8 cellular contexts compared by ENCODE assay signal in genomic region chr20:50464026-50464724, GRCh38. TPM values are rescaled to one million over a fixed set of nuclear protein-coding genes. Genes with fewer than 3 reads are reported as not detected.
DNase-seq lines count a peak whose midpoint lies in the region; ATAC-seq lines count a peak whose summit lies in the region.

No MANE protein-coding gene starts in this region.

- no peak overlapping the region for H3K4me3 ChIP-seq in CD4-positive, CD25-positive, alpha-beta regulatory T cell (ENCODE audit: low read depth, low read length)
- H3K4me3 ChIP-seq in mesendoderm (ENCODE audit: low read length) = no peak overlapping the region

- H3K27me3 ChIP-seq in CD4-positive, CD25-positive, alpha-beta regulatory T cell (ENCODE audit: control insufficient read depth, insufficient read depth, low read length) = no peaks in the 10 kb centered on the region
- H3K27me3 ChIP-seq in mesendoderm (ENCODE audit: insufficient read depth, low read length, poor library complexity) = no peaks in the 10 kb centered on the region

- H3K9ac ChIP-seq in mesendoderm (ENCODE audit: low read length) = no peak overlapping the region

- peaks cover 0 to 1% (median 0%) of the 10 kb centered on the region in 7 donors for H3K9me3 Mint-ChIP-seq in CD4-positive, CD25-positive, alpha-beta regulatory T cell
- H3K9me3 Mint-ChIP-seq in stimulated activated memory B cell treated with anti-CD40 and anti-IgM and Interleukin-4, amounts not matched to agents 10 μg/mL and 1 μg/mL and 100 μg/mL, for 72 hours = peaks cover 4% of the 10 kb centered on the region

- H4K5ac ChIP-seq in mesendoderm (ENCODE audit: low read length) = no peak overlapping the region

- peaks cover 7% of the 10 kb centered on the region for H3K4me1 ChIP-seq in CD4-positive, CD25-positive, alpha-beta regulatory T cell (ENCODE audit: control insufficient read depth, insufficient read depth, low read length, poor library complexity, severe bottlenecking)
- peaks cover 2% of the 10 kb centered on the region for H3K4me1 ChIP-seq in mesendoderm (ENCODE audit: control insufficient read depth, low read depth, low read length)

- no CpG with 5 or more reads among the region's 21 CpGs for WGBS in mesendoderm (ENCODE audit: extremely low coverage, insufficient coverage, low lambda C conversion rate)

- H3K27ac Mint-ChIP-seq in CD4-positive, CD25-positive, alpha-beta regulatory T cell = no peak overlapping the region
- no peak overlapping the region for H3K27ac Mint-ChIP-seq in stimulated activated memory B cell treated with anti-CD40 and anti-IgM and Interleukin-4, amounts not matched to agents 10 μg/mL and 1 μg/mL and 100 μg/mL, for 72 hours

- H4K8ac ChIP-seq in mesendoderm (ENCODE audit: low read depth, low read length) = no peak overlapping the region

- no peaks in the 10 kb centered on the region for H3K36me3 ChIP-seq in CD4-positive, CD25-positive, alpha-beta regulatory T cell (ENCODE audit: control insufficient read depth, insufficient read depth, low read length)
- H3K36me3 ChIP-seq in mesendoderm (ENCODE audit: control insufficient read depth, insufficient read depth, low read length) = no peaks in the 10 kb centered on the region

- no peak overlapping the region for H2BK5ac ChIP-seq in mesendoderm (ENCODE audit: low read length)

- ATAC-seq in CD4-positive, CD25-positive, alpha-beta regulatory T cell (ENCODE audit: low read depth in 2 of 2) = peak; percentile 71 to 75
- ATAC-seq in GM21737 (IDR thresholded peaks at IDR 0.05; ENCODE audit: unreplicated experiment) (peak; percentile 60), HG02642 (IDR thresholded peaks at IDR 0.05; ENCODE audit: poor library complexity, unreplicated experiment) (no peak)
- ATAC-seq in stimulated activated memory B cell treated with anti-CD40 and anti-IgM and Interleukin-4, amounts not matched to agents 10 μg/mL and 1 μg/mL and 100 μg/mL, for 72 hours = peak; percentile 84

- H3K4me3 Mint-ChIP-seq in CD4-positive, CD25-positive, alpha-beta regulatory T cell = no peak overlapping the region
- peak overlapping the region; percentile 50 for H3K4me3 Mint-ChIP-seq in stimulated activated memory B cell treated with anti-CD40 and anti-IgM and Interleukin-4, amounts not matched to agents 10 μg/mL and 1 μg/mL and 100 μg/mL, for 72 hours

- H2AK5ac ChIP-seq in mesendoderm (ENCODE audit: low read length) = no peak overlapping the region

- H3K56ac ChIP-seq in mesendoderm (ENCODE audit: low read length) = no peak overlapping the region

- no peak overlapping the region for H3K4ac ChIP-seq in mesendoderm (ENCODE audit: low read depth, low read length)

- peak; percentile 26 to 63 (median 50) for DNase-seq in CD4-positive, CD25-positive, alpha-beta regulatory T cell
- peak; percentile 28 for DNase-seq in NCI-H510A (lab: John Stamatoyannopoulos, UW)
- DNase-seq in activated CD4-positive, alpha-beta T cell treated with anti-CD3 and anti-CD28 coated beads, Interleukin-2, amount 50 U/mL, for 24 hours (ENCODE audit: low read depth in 1 of 2, low spot score in 1 of 2) = peak; percentile 42 to 45
- peak; percentile 77 for DNase-seq in ecto neural progenitor cell (ENCODE audit: low spot score)
- peak; percentile 54 for DNase-seq in mesendoderm

- no peak overlapping the region for H2BK15ac ChIP-seq in mesendoderm (replicated peaks; ENCODE audit: low read depth)

- H2BK120ac ChIP-seq in mesendoderm (ENCODE audit: low read depth, low read length) = no peak overlapping the region

- peaks cover 0 to 6% (median 1%) of the 10 kb centered on the region in 4 donors for H3K4me1 Mint-ChIP-seq in CD4-positive, CD25-positive, alpha-beta regulatory T cell
- peaks cover 18% of the 10 kb centered on the region for H3K4me1 Mint-ChIP-seq in stimulated activated memory B cell treated with anti-CD40 and anti-IgM and Interleukin-4, amounts not matched to agents 10 μg/mL and 1 μg/mL and 100 μg/mL, for 72 hours

- no peaks in the 10 kb centered on the region for H3K9me3 ChIP-seq in CD4-positive, CD25-positive, alpha-beta regulatory T cell (ENCODE audit: control insufficient read depth in 2 of 2, low read length in 2 of 2)

- H3K23ac ChIP-seq in mesendoderm (ENCODE audit: low read length) = no peak overlapping the region

- no peaks in the 10 kb centered on the region for H3K36me3 Mint-ChIP-seq in CD4-positive, CD25-positive, alpha-beta regulatory T cell
- peaks cover under 1% of the 10 kb centered on the region for H3K36me3 Mint-ChIP-seq in stimulated activated memory B cell treated with anti-CD40 and anti-IgM and Interleukin-4, amounts not matched to agents 10 μg/mL and 1 μg/mL and 100 μg/mL, for 72 hours

- no peaks in the 10 kb centered on the region for H3K79me1 ChIP-seq in mesendoderm (ENCODE audit: low read length)

- H3K27me3 Mint-ChIP-seq in CD4-positive, CD25-positive, alpha-beta regulatory T cell = peaks cover 16% of the 10 kb centered on the region
- peaks cover 15% of the 10 kb centered on the region for H3K27me3 Mint-ChIP-seq in stimulated activated memory B cell treated with anti-CD40 and anti-IgM and Interleukin-4, amounts not matched to agents 10 μg/mL and 1 μg/mL and 100 μg/mL, for 72 hours

- H3K4me2 ChIP-seq in mesendoderm (ENCODE audit: low read length) = no peak overlapping the region

- no peak overlapping the region for H3K18ac ChIP-seq in mesendoderm (ENCODE audit: low read length)

- no peak overlapping the region for H3K27ac ChIP-seq in CD4-positive, CD25-positive, alpha-beta regulatory T cell (ENCODE audit: insufficient read depth, low read length, poor library complexity, severe bottlenecking)
- no peak overlapping the region for H3K27ac ChIP-seq in mesendoderm (ENCODE audit: low read depth, low read length)

- no peaks in the 10 kb centered on the region for H3K79me2 ChIP-seq in mesendoderm (ENCODE audit: control insufficient read depth, insufficient read depth, low read length)

RNA-seq across cellular contexts. Expression of gene PTPN1, which starts 46.0 kb away (rescaled TPM):
- total RNA-seq in CD4-positive, CD25-positive, alpha-beta regulatory T cell = 76.3 TPM
- polyA plus RNA-seq in CD4-positive, CD25-positive, alpha-beta regulatory T cell = 10 to 100 TPM; 27.1 to 34.3 (median 30.3) TPM
- 32.0 TPM for polyA plus RNA-seq in mesendoderm (2013, experiment 1 of 2)
- polyA plus RNA-seq in mesendoderm (2013, experiment 2 of 2) = 31.3 TPM
